In genomic region chr5:172769324-172769597, GRCh38 we compare ENCODE assay signal across 10 cellular contexts. TPM values are rescaled to one million over a fixed set of nuclear protein-coding genes. Genes with fewer than 3 reads are reported as not detected.
DNase-seq lines count a peak whose midpoint lies in the region; ATAC-seq and TF ChIP-seq lines count a peak whose summit lies in the region.
"Had no signal": no experiment of that assay in that cellular context is flagged by ENCODE, and none has a peak within 500 bp of the region (broad histone marks: within the 10 kb centered on the region; RNA-seq: fewer than 3 reads in every experiment).

No MANE protein-coding gene starts in this region.

- H2BK5ac ChIP-seq in mesenchymal stem cell (ENCODE audit: low read depth, low read length, poor library complexity, severe bottlenecking), result peak overlapping the region; percentile 11

- no peak overlapping the region for H2AFZ ChIP-seq in mesenchymal stem cell (ENCODE audit: low read depth, low read length)

- POLR2A ChIA-PET in MCF 10A (lab: Yijun Ruan, JAX), result interaction anchor here (0.8 to 22.0 kb wide), 26 partner anchors 8 to 332 kb away, joined by 3 to 1263 read pairs (median 34); partner anchors contain the start of genes ATP6V0E1 and ERGIC1

- intact Hi-C loops in MCF 10A (cut with micrococcal nuclease) (no loop called here), tibial artery (cut with DNase I; ENCODE audit: low total_unique reads) (no loop called here), posterior cingulate gyrus (cut with DNase I) (no loop called here)

- no peak overlapping the region for H2BK120ac ChIP-seq in mesenchymal stem cell (ENCODE audit: low read depth, low read length)

- no peak overlapping the region for H4K91ac ChIP-seq in mesenchymal stem cell (ENCODE audit: low read length)

- H3K4me2 ChIP-seq in mesenchymal stem cell (ENCODE audit: low read length, poor library complexity, severe bottlenecking), result peak overlapping the region; percentile 51

- TF ChIP-seq CTCF in MCF 10A (IDR thresholded peaks at IDR 0.05; ENCODE audit: unreplicated experiment) (no peak), tibial artery (IDR thresholded peaks at IDR 0.05) (no peak)

- CTCF ChIA-PET in MCF 10A (lab: Yijun Ruan, JAX), result interaction anchor here (0.5 to 10.6 kb wide), 12 partner anchors 14 to 163 kb away, joined by 3 to 83 read pairs (median 5); no protein-coding TSS in a partner anchor

- H4K8ac ChIP-seq in mesenchymal stem cell (ENCODE audit: low read length), result no peak overlapping the region

- H2BK15ac ChIP-seq in mesenchymal stem cell (ENCODE audit: low read depth, poor library complexity, severe bottlenecking), result no peak overlapping the region

- WGBS in mesenchymal stem cell, result 96% methylated on average over 2 of the region's 2 CpGs

- H3K4me1 Mint-ChIP-seq in activated T-cell treated with anti-CD3 and anti-CD28 coated beads, Interleukin-2, amount 50 U/mL, for 4 hours (ENCODE audit: low read depth), result peaks cover 84% of the 10 kb centered on the region
- H3K4me1 Mint-ChIP-seq in MCF 10A (ENCODE audit: insufficient read depth, unreplicated experiment), result peaks cover 47% of the 10 kb centered on the region

- no peaks in the 10 kb centered on the region for H3K27me3 Mint-ChIP-seq in activated T-cell treated with anti-CD3 and anti-CD28 coated beads, Interleukin-2, amount 50 U/mL, for 4 hours (ENCODE audit: low read depth)
- no peaks in the 10 kb centered on the region for H3K27me3 Mint-ChIP-seq in MCF 10A (ENCODE audit: insufficient read depth, unreplicated experiment)

- H3K4ac ChIP-seq in mesenchymal stem cell (ENCODE audit: low read depth in 1 of 2, low read length in 2 of 2), result no peak overlapping the region

- H3K36me3 Mint-ChIP-seq in activated T-cell treated with anti-CD3 and anti-CD28 coated beads, Interleukin-2, amount 50 U/mL, for 4 hours (ENCODE audit: insufficient read depth), result peaks cover 20% of the 10 kb centered on the region
- peaks cover 83% of the 10 kb centered on the region for H3K36me3 Mint-ChIP-seq in MCF 10A (ENCODE audit: insufficient read depth, unreplicated experiment)

- H3K23ac ChIP-seq in mesenchymal stem cell (ENCODE audit: low read length in 2 of 2), result peak overlapping the region in 1 of 2 experiments; percentile 27

- H3K27ac ChIP-seq in mesenchymal stem cell (ENCODE audit: low read length, poor library complexity, severe bottlenecking) (peak overlapping the region; percentile 92), tibial artery (peak overlapping the region; percentile 96 to 98)
- H3K27ac ChIP-seq: HL-60 had no signal

- H2AK5ac ChIP-seq in mesenchymal stem cell (ENCODE audit: low read length, severe bottlenecking), result no peak overlapping the region

- no peaks in the 10 kb centered on the region for H3K79me1 ChIP-seq in mesenchymal stem cell (replicated peaks; ENCODE audit: low read length, poor library complexity, severe bottlenecking)

- DNase-seq in activated T-cell treated with anti-CD3 and anti-CD28 coated beads, Interleukin-2, amount 50 U/mL, for 4 hours, result no peak
- no peak for DNase-seq in activated T-cell treated with anti-CD3 and anti-CD28 coated beads, Interleukin-2, amount 50 U/mL, for 1 hour
- DNase-seq in MCF 10A (ENCODE audit: unreplicated experiment) (no peak), mesenchymal stem cell (no peak), tibial artery (no peak), posterior cingulate gyrus (no peak), HuH-7.5 (ENCODE audit: low spot score) (no peak)
- DNase-seq: activated CD8-positive, alpha-beta memory T cell treated with anti-CD3 and anti-CD28 coated beads for 24 hours had no signal

- ATAC-seq in activated T-cell treated with anti-CD3 and anti-CD28 coated beads, Interleukin-2, amount 50 U/mL, for 4 hours, result no peak
- ATAC-seq in GM21381 (IDR thresholded peaks at IDR 0.05; ENCODE audit: unreplicated experiment), result no peak

- H3K9me3 ChIP-seq in mesenchymal stem cell (ENCODE audit: control insufficient read depth, low read length), result no peaks in the 10 kb centered on the region
- no peaks in the 10 kb centered on the region for H3K9me3 ChIP-seq in tibial artery

- no TSS peak for BruUV-seq in MCF 10A (replicated peaks; lab: Mats Ljungman, UMichigan)

- peaks cover 21 to 39% of the 10 kb centered on the region in 2 experiments for H3K36me3 ChIP-seq in mesenchymal stem cell (ENCODE audit: control insufficient read depth in 1 of 2, insufficient read depth in 2 of 2, low read depth in 1 of 2, low read length in 2 of 2)
- peaks cover 33 to 38% (median 35%) of the 10 kb centered on the region in 3 donors for H3K36me3 ChIP-seq in tibial artery

- no peaks in the 10 kb centered on the region for H3K9me3 Mint-ChIP-seq in activated T-cell treated with anti-CD3 and anti-CD28 coated beads, Interleukin-2, amount 50 U/mL, for 4 hours
- no peaks in the 10 kb centered on the region for H3K9me3 Mint-ChIP-seq in MCF 10A (ENCODE audit: unreplicated experiment)

- peak overlapping the region in 1 of 2 experiments; percentile 11 for H2BK12ac ChIP-seq in mesenchymal stem cell (ENCODE audit: low read length in 2 of 2)

- peak overlapping the region; percentile 98 for H3K9ac ChIP-seq in mesenchymal stem cell (ENCODE audit: low read length)

- peak overlapping the region in 1 of 2 experiments; percentile 98 for H3K18ac ChIP-seq in mesenchymal stem cell (ENCODE audit: low read depth in 1 of 2, low read length in 2 of 2)

- H3K14ac ChIP-seq in mesenchymal stem cell (ENCODE audit: low read length in 2 of 2), result no peak overlapping the region

- peak overlapping the region; percentile 99 for H3K27ac Mint-ChIP-seq in MCF 10A (ENCODE audit: low read depth, unreplicated experiment)

- peak overlapping the region; percentile 88 for H3K4me3 Mint-ChIP-seq in activated T-cell treated with anti-CD3 and anti-CD28 coated beads, Interleukin-2, amount 50 U/mL, for 4 hours
- H3K4me3 Mint-ChIP-seq in MCF 10A (ENCODE audit: unreplicated experiment), result peak overlapping the region; percentile 98

- peak overlapping the region; percentile 90 to 93 for H3K4me3 ChIP-seq in mesenchymal stem cell (ENCODE audit: insufficient read depth in 1 of 2, low read depth in 1 of 2, low read length in 2 of 2)
- H3K4me3 ChIP-seq in tibial artery, result peak overlapping the region; percentile 78 to 80

- H3K27me3 ChIP-seq in mesenchymal stem cell (ENCODE audit: control insufficient read depth in 1 of 2, insufficient read depth in 1 of 2, low read length in 2 of 2), result no peaks in the 10 kb centered on the region
- H3K27me3 ChIP-seq in tibial artery, result no peaks in the 10 kb centered on the region

- peaks cover 29% of the 10 kb centered on the region for H3K4me1 ChIP-seq in mesenchymal stem cell (ENCODE audit: control insufficient read depth, insufficient read depth, low read depth, low read length)
- H3K4me1 ChIP-seq in tibial artery, result peaks cover 8 to 47% (median 21%) of the 10 kb centered on the region in 4 donors

RNA-seq across cellular contexts. Expression of gene DUSP1, which starts 1.7 kb away (rescaled TPM):
- 10 to 100 TPM; 11.4 to 15.0 (median 15.0) TPM for total RNA-seq in activated T-cell treated with anti-CD3 and anti-CD28 coated beads, Interleukin-2, amount 50 U/mL, for 4 hours
- total RNA-seq in MCF 10A (2022), result 594 and 611 TPM in 2 replicates
- 214 TPM for polyA plus RNA-seq in mesenchymal stem cell (2013, experiment 1 of 2)
- 205 TPM for polyA plus RNA-seq in mesenchymal stem cell (2013, experiment 2 of 2)

Comparison
In these comparisons a context has a peak if more than half of its experiments do, and no peak if none do; other contexts are left out.
1. RNA of gene DUSP1, which starts 1.7 kb away (total RNA-seq): 594 to 611 TPM in MCF 10A; 11.4 to 15.0 TPM in activated T-cell treated with anti-CD3 and anti-CD28 coated beads, Interleukin-2, amount 50 U/mL, for 4 hours; every median in the first group is over 10 times any median in the second.